1 cellular context compared by ENCODE assay signal in genomic region chr5:159091596-159091995, GRCh38.
TF ChIP-seq lines count a peak whose summit lies in the region.

No MANE protein-coding gene starts in this region.

TF ChIP-seq in neural cell, 6 proteins besides CTCF, POLR2A, EP300 and RAD21 (continued from another document):
- TF ChIP-seq, protein P1, sequence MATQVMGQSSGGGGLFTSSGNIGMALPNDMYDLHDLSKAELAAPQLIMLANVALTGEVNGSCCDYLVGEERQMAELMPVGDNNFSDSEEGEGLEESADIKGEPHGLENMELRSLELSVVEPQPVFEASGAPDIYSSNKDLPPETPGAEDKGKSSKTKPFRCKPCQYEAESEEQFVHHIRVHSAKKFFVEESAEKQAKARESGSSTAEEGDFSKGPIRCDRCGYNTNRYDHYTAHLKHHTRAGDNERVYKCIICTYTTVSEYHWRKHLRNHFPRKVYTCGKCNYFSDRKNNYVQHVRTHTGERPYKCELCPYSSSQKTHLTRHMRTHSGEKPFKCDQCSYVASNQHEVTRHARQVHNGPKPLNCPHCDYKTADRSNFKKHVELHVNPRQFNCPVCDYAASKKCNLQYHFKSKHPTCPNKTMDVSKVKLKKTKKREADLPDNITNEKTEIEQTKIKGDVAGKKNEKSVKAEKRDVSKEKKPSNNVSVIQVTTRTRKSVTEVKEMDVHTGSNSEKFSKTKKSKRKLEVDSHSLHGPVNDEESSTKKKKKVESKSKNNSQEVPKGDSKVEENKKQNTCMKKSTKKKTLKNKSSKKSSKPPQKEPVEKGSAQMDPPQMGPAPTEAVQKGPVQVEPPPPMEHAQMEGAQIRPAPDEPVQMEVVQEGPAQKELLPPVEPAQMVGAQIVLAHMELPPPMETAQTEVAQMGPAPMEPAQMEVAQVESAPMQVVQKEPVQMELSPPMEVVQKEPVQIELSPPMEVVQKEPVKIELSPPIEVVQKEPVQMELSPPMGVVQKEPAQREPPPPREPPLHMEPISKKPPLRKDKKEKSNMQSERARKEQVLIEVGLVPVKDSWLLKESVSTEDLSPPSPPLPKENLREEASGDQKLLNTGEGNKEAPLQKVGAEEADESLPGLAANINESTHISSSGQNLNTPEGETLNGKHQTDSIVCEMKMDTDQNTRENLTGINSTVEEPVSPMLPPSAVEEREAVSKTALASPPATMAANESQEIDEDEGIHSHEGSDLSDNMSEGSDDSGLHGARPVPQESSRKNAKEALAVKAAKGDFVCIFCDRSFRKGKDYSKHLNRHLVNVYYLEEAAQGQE (IDR thresholded peaks at IDR 0.05; ENCODE audit: borderline replicate concordance) = no peak
- TF ChIP-seq SMC3 (conservative IDR thresholded peaks at IDR 0.05; ENCODE audit: poor library complexity) (no peak), TAF1 (IDR thresholded peaks at IDR 0.05; ENCODE audit: low read depth) (no peak)
TF ChIP-seq in neural cell: peak in this region for 0.
